25 cellular contexts compared by ENCODE assay signal in the genomic region with DNA sequence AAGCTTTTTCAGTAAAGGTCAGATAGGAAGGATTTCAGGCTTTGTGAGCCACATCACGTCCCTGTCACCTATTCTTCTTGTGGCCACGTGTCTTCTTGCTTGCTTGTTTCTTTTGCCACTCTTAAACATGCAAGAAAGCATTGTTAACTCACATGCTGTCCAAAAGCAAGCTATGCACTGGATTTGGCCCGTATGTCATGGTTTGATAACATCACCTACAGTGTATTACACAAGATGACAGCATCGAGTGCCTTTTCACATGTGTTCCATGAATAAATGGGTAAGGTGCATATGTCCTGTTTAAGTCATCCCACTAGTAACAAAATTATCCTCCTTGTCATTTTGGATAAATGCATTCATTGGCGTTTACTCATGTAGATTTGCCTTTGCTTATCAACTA.
DNase-seq lines count a peak whose midpoint lies in the region; ATAC-seq, FAIRE-seq and TF ChIP-seq lines count a peak whose summit lies in the region.
"Had no signal": no experiment of that assay in that cellular context is flagged by ENCODE, and none has a peak within 500 bp of the region (broad histone marks: within the 10 kb centered on the region; RNA-seq: fewer than 3 reads in every experiment).

No MANE protein-coding gene starts in this region.

- H2BK120ac ChIP-seq in trophoblast cell (ENCODE audit: insufficient read depth, low read length, poor library complexity) = no peak overlapping the region

- no peak overlapping the region for H4K12ac ChIP-seq in trophoblast cell (ENCODE audit: low read depth, low read length)

- H3K9me2 ChIP-seq in OCI-LY7 (ENCODE audit: insufficient read depth, low read length) = no peaks in the 10 kb centered on the region

- BruUV-seq in OCI-LY7 (replicated peaks; lab: Mats Ljungman, UMichigan) = no TSS peak

- no peak overlapping the region for H2BK5ac ChIP-seq in trophoblast cell (ENCODE audit: low read depth, low read length, poor library complexity)

- no peak overlapping the region for H3K23ac ChIP-seq in trophoblast cell (ENCODE audit: low read length)

- H3K79me2 ChIP-seq in OCI-LY7 (ENCODE audit: insufficient read depth, low read depth, low read length) (no peaks in the 10 kb centered on the region), trophoblast cell (ENCODE audit: control insufficient read depth, insufficient read depth, low read length, poor library complexity) (no peaks in the 10 kb centered on the region)

- H4K91ac ChIP-seq in trophoblast cell (ENCODE audit: low read depth, low read length) = no peak overlapping the region

- no peak for DNase-seq in HTR-8/SVneo (ENCODE audit: insufficient read length, low spot score)
- no peak for DNase-seq in OCI-LY7 (ENCODE audit: low spot score)
- DNase-seq in trophoblast cell = peak; percentile 66 to 85
- DNase-seq in GM19238 (ENCODE audit: insufficient read length, low spot score) = no peak
- DNase-seq: AML-193; Caco-2; Calu3; CD4-positive, alpha-beta T cell; CD8-positive, alpha-beta T cell; DMS153; DMS53; DMS79; DND-41; EL; GDM1 had no signal

- H2BK12ac ChIP-seq in trophoblast cell (ENCODE audit: low read length) = no peak overlapping the region

- H4K8ac ChIP-seq in trophoblast cell (ENCODE audit: low read depth, low read length) = no peak overlapping the region

- H3K4me3 ChIP-seq in OCI-LY7 (ENCODE audit: low read depth, low read length, poor library complexity, severe bottlenecking) = no peak overlapping the region
- no peak overlapping the region for H3K4me3 ChIP-seq in trophoblast cell (ENCODE audit: low read depth, low read length)
- H3K4me3 ChIP-seq: A549; BLaER1 treated with 17β-estradiol and CSF1 and Interleukin-3, amounts not matched to agents 10 nM and 100 nM; GM12878 had no signal

- no peaks in the 10 kb centered on the region for H3K27me3 ChIP-seq in trophoblast cell (ENCODE audit: insufficient read depth, low read length)
- H3K27me3 ChIP-seq: BLaER1 treated with 17β-estradiol and CSF1 and Interleukin-3, amounts not matched to agents 10 nM and 100 nM had no signal

- peak overlapping the region; percentile 3; the same call in 1 of the 2 replicates for H2AFZ ChIP-seq in OCI-LY7 (ENCODE audit: low read length)
- no peak overlapping the region for H2AFZ ChIP-seq in trophoblast cell (ENCODE audit: insufficient read depth, low read length, poor library complexity)

- peaks cover 5% of the 10 kb centered on the region for H3K4me1 ChIP-seq in OCI-LY7 (ENCODE audit: insufficient read depth, low read length, poor library complexity, severe bottlenecking)
- no peaks in the 10 kb centered on the region for H3K4me1 ChIP-seq in trophoblast cell (ENCODE audit: control insufficient read depth in 1 of 2, insufficient read depth in 2 of 2, low read length in 2 of 2)
- H3K4me1 ChIP-seq: A549, Caco-2 had no signal

- no peaks in the 10 kb centered on the region for H3K79me1 ChIP-seq in trophoblast cell (ENCODE audit: low read length)

- CTCF ChIA-PET in OCI-LY7 (lab: Charles Lee; ENCODE audit: unreplicated experiment) = no interaction called here

- no peak for TF ChIP-seq CTCF in OCI-LY7 (conservative IDR thresholded peaks at IDR 0.05; ENCODE audit: low read length)

- no peaks in the 10 kb centered on the region for H3K36me3 ChIP-seq in OCI-LY7 (ENCODE audit: insufficient read depth, low read length)
- H3K36me3 ChIP-seq in trophoblast cell (ENCODE audit: control insufficient read depth in 1 of 2, insufficient read depth in 2 of 2, low read length in 2 of 2) = no peaks in the 10 kb centered on the region
- H3K36me3 ChIP-seq: BLaER1 treated with 17β-estradiol and CSF1 and Interleukin-3, amounts not matched to agents 10 nM and 100 nM had no signal

- intact Hi-C loops in OCI-LY7 (cut with micrococcal nuclease; ENCODE audit: unreplicated experiment) = no loop called here

- POLR2A ChIA-PET in OCI-LY7 (lab: Charles Lee) = no interaction called here

- no peak overlapping the region for H2AK5ac ChIP-seq in trophoblast cell (ENCODE audit: low read length)

- no CpG with 5 or more reads among the region's 5 CpGs for WGBS in trophoblast cell (ENCODE audit: extremely low coverage, insufficient coverage, insufficient read length)

- no peak overlapping the region for H3K9ac ChIP-seq in trophoblast cell (ENCODE audit: low read length)
- H3K9ac ChIP-seq: BLaER1 treated with 17β-estradiol and CSF1 and Interleukin-3, amounts not matched to agents 10 nM and 100 nM had no signal

- H4K20me1 ChIP-seq in OCI-LY7 (ENCODE audit: insufficient read depth, low read length) = no peaks in the 10 kb centered on the region
- H4K20me1 ChIP-seq: BLaER1 treated with 17β-estradiol and CSF1 and Interleukin-3, amounts not matched to agents 10 nM and 100 nM had no signal

- peak; percentile 40 for FAIRE-seq in HTR-8/SVneo (lab: Jason Lieb, UNC)
- FAIRE-seq: A549, D721Med, GM12878, GM12892, GM18507, GM19239 had no signal

- no peak overlapping the region for H3K14ac ChIP-seq in trophoblast cell (ENCODE audit: low read length)

- no peak overlapping the region for H3K4ac ChIP-seq in trophoblast cell (ENCODE audit: low read depth, low read length)

- ATAC-seq in HG02798 (IDR thresholded peaks at IDR 0.05; ENCODE audit: poor library complexity, unreplicated experiment) = no peak
- ATAC-seq: A549; CD8-positive, alpha-beta T cell; GM12878 had no signal

- H3K27ac ChIP-seq in OCI-LY7 (ENCODE audit: low read depth, low read length, poor library complexity, severe bottlenecking) = no peak overlapping the region
- H3K27ac ChIP-seq in trophoblast cell (ENCODE audit: low read depth, low read length) = no peak overlapping the region
- H3K27ac ChIP-seq: 22Rv1; A549; BLaER1 treated with 17β-estradiol and CSF1 and Interleukin-3, amounts not matched to agents 10 nM and 100 nM; C4-2B had no signal

- H3K4me2 ChIP-seq in OCI-LY7 (ENCODE audit: low read length) (no peak overlapping the region), trophoblast cell (ENCODE audit: low read length) (no peak overlapping the region)
- H3K4me2 ChIP-seq: A549; BLaER1 treated with 17β-estradiol and CSF1 and Interleukin-3, amounts not matched to agents 10 nM and 100 nM had no signal

- no peak overlapping the region for H3K18ac ChIP-seq in trophoblast cell (ENCODE audit: low read length)

- H3K9me3 ChIP-seq in OCI-LY7 (ENCODE audit: low read length) (no peaks in the 10 kb centered on the region), trophoblast cell (ENCODE audit: insufficient read depth, low read depth, low read length) (peaks cover 3% of the 10 kb centered on the region)
- H3K9me3 ChIP-seq: A549; BLaER1 treated with 17β-estradiol and CSF1 and Interleukin-3, amounts not matched to agents 10 nM and 100 nM; Caco-2 had no signal

Comparison
In these comparisons a context has a peak if more than half of its experiments do, and no peak if none do; other contexts are left out.
1. DNase-seq: peak in trophoblast cell (2 of 2); none in HTR-8/SVneo (single experiment), OCI-LY7 (single experiment) and GM19238 (single experiment).